In the genomic region with DNA sequence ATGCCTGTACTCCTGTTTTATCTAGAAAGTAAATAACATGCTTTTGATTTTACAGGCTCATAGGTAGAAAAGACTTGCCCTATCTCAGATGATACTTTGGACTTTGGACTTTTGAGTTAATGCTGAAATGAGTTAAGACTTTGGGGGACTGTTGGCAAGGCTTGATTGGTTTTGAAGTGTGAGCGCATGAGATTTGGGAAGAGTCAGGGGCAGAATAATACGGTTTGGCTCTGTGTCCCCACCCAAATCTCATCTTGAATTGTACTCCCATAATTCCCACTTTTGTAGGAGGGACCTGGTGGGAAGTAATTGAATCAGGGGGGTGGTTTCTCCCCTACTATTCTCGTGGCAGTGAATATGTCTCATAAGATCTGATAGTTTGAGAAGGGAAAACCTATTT, we compare ENCODE assay signal across 11 cellular contexts.
"Had no signal": no experiment of that assay in that cellular context is flagged by ENCODE, and none has a peak within 500 bp of the region (broad histone marks: within the 10 kb centered on the region; RNA-seq: fewer than 3 reads in every experiment).

No MANE protein-coding gene starts in this region.

- H2AFZ ChIP-seq: GM23248 had no signal

- H3K9me3 ChIP-seq: HAP-1 had no signal

- H3K4me3 Mint-ChIP-seq: HFFc6, IgD-negative memory B cell had no signal

- H3K4me2 ChIP-seq: KMS-11 had no signal

- H3K36me3 ChIP-seq: HAP-1 had no signal

- H3K9me3 Mint-ChIP-seq: HFFc6 had no signal

- DNase-seq: GM23248, GOT3, H7, HFFc6, Kasumi-1, KBM-7 had no signal

- H3K36me3 Mint-ChIP-seq: IgD-negative memory B cell had no signal

- H3K9ac ChIP-seq: GM23248, KMS-11 had no signal

- H3K4me1 ChIP-seq: HAP-1 had no signal

- H3K27ac ChIP-seq: GM23248, KMS-11 had no signal

- H3K4me3 ChIP-seq: GM23248, HAP-1 had no signal

- FAIRE-seq: HTR-8/SVneo had no signal

- ATAC-seq: HCT116 had no signal

- H3K4me1 Mint-ChIP-seq: IgD-negative memory B cell had no signal

- H3K27ac Mint-ChIP-seq: HFFc6, IgD-negative memory B cell had no signal
